Comparison of ENCODE assay signal across 12 cellular contexts in genomic region chr16:85593503-85594195, GRCh38. TPM values are rescaled to one million over a fixed set of nuclear protein-coding genes. Genes with fewer than 3 reads are reported as not detected.
DNase-seq lines count a peak whose midpoint lies in the region; ATAC-seq and TF ChIP-seq lines count a peak whose summit lies in the region.
"Had no signal": no experiment of that assay in that cellular context is flagged by ENCODE, and none has a peak within 500 bp of the region (broad histone marks: within the 10 kb centered on the region; RNA-seq: fewer than 3 reads in every experiment).

No MANE protein-coding gene starts in this region.

- H3K36me3 ChIP-seq in sigmoid colon (no peaks in the 10 kb centered on the region), adrenal gland (replicated peaks in 1 of 2) (no peaks in the 10 kb centered on the region)
- H3K36me3 ChIP-seq: colonic mucosa had no signal

- H3K36me3 Mint-ChIP-seq in central memory CD8-positive, alpha-beta T cell (ENCODE audit: insufficient read depth), result peaks cover 18% of the 10 kb centered on the region

- 80% methylated on average over 20 of the region's 20 CpGs for WGBS in sigmoid colon, 2 donors
- WGBS in adrenal gland, 4 donors, result 71 to 81% (median 77%) methylated on average over 15 to 20 of the region's 20 CpGs

- H3K27ac Mint-ChIP-seq in central memory CD8-positive, alpha-beta T cell (ENCODE audit: low read depth), result peak overlapping the region; percentile 33
- H3K27ac Mint-ChIP-seq: activated naive CD8-positive, alpha-beta T cell treated with anti-CD3 and anti-CD28 coated beads, Interleukin-2, amount 10 ng/mL, durations not matched to agents 7 days and 5 days had no signal

- no peak for TF ChIP-seq CTCF in sigmoid colon (IDR thresholded peaks at IDR 0.05)
- TF ChIP-seq CTCF in adrenal gland (IDR thresholded peaks at IDR 0.05), result no peak

- no peaks in the 10 kb centered on the region for H3K27me3 ChIP-seq in sigmoid colon
- H3K27me3 ChIP-seq in adrenal gland, result no peaks in the 10 kb centered on the region
- H3K27me3 ChIP-seq: colonic mucosa had no signal

- H3K4me3 ChIP-seq in sigmoid colon (no peak overlapping the region), adrenal gland (no peak overlapping the region)
- H3K4me3 ChIP-seq: colonic mucosa had no signal

- H3K9me3 ChIP-seq in sigmoid colon (no peaks in the 10 kb centered on the region), adrenal gland (replicated peaks in 1 of 3) (no peaks in the 10 kb centered on the region)
- H3K9me3 ChIP-seq: colonic mucosa had no signal

- peak overlapping the region in 3 of 4 donors; percentile 65 to 75 (median 70) for H3K27ac ChIP-seq in sigmoid colon
- H3K27ac ChIP-seq in adrenal gland, result peak overlapping the region in 1 of 5 donors; percentile 54
- H3K27ac ChIP-seq: colonic mucosa had no signal

- no peak for TF ChIP-seq EP300 in sigmoid colon (IDR thresholded peaks at IDR 0.05)

- H3K9me3 Mint-ChIP-seq in central memory CD8-positive, alpha-beta T cell, result no peaks in the 10 kb centered on the region
- H3K9me3 Mint-ChIP-seq: activated naive CD8-positive, alpha-beta T cell treated with anti-CD3 and anti-CD28 coated beads, Interleukin-2, amount 10 ng/mL, durations not matched to agents 7 days and 5 days; CD8-positive, alpha-beta memory T cell had no signal

- no peak for ATAC-seq in central memory CD8-positive, alpha-beta T cell (replicated peaks; ENCODE audit: extremely low read depth, poor library complexity, severe bottlenecking)
- ATAC-seq in GM21526 (IDR thresholded peaks at IDR 0.05; ENCODE audit: low FRiP score, unreplicated experiment), result no peak

- TF ChIP-seq POLR2A in sigmoid colon (IDR thresholded peaks at IDR 0.05) (no peak), adrenal gland (IDR thresholded peaks at IDR 0.05) (no peak)

- peaks cover 26% of the 10 kb centered on the region for H3K4me1 Mint-ChIP-seq in central memory CD8-positive, alpha-beta T cell

- DNase-seq in NCI-H1092 (lab: John Stamatoyannopoulos, UW), result peak; percentile 85
- peak; percentile 38 for DNase-seq in NCI-H2196 treated with DMSO at 0.1 percent for 48 hours (lab: John Stamatoyannopoulos, UW; ENCODE audit: unreplicated experiment)
- no peak for DNase-seq in central memory CD8-positive, alpha-beta T cell (ENCODE audit: low spot score in 2 of 2)
- DNase-seq in sigmoid colon, result no peak
- DNase-seq in SKM-1 (lab: John Stamatoyannopoulos, UW; ENCODE audit: unreplicated experiment), result no peak
- DNase-seq in adrenal gland, result no peak
- DNase-seq: activated naive CD8-positive, alpha-beta T cell treated with anti-CD3 and anti-CD28 coated beads, Interleukin-2, amount 10 ng/mL, durations not matched to agents 7 days and 5 days; CD8-positive, alpha-beta memory T cell; colonic mucosa; NCI-H1048; SHP77 treated with DMSO at 0.1 percent for 48 hours had no signal

- no peaks in the 10 kb centered on the region for H3K27me3 Mint-ChIP-seq in central memory CD8-positive, alpha-beta T cell
- H3K27me3 Mint-ChIP-seq: activated naive CD8-positive, alpha-beta T cell treated with anti-CD3 and anti-CD28 coated beads, Interleukin-2, amount 10 ng/mL, durations not matched to agents 7 days and 5 days; CD8-positive, alpha-beta memory T cell had no signal

- intact Hi-C loops in sigmoid colon (cut with DNase I) (no loop called here), adrenal gland (cut with DNase I) (no loop called here)

- H3K4me3 Mint-ChIP-seq in central memory CD8-positive, alpha-beta T cell, result no peak overlapping the region
- H3K4me3 Mint-ChIP-seq: activated naive CD8-positive, alpha-beta T cell treated with anti-CD3 and anti-CD28 coated beads, Interleukin-2, amount 10 ng/mL, durations not matched to agents 7 days and 5 days had no signal

- H3K4me1 ChIP-seq in sigmoid colon, result peaks cover 0 to 38% (median 34%) of the 10 kb centered on the region in 4 donors
- peaks cover 5 to 12% of the 10 kb centered on the region in 2 donors for H3K4me1 ChIP-seq in adrenal gland (replicated peaks in 1 of 2)
- H3K4me1 ChIP-seq: colonic mucosa had no signal

RNA-seq across cellular contexts. Expression of gene GSE1, which starts 19.5 kb away (rescaled TPM):
- 10 to 100 TPM; 30.8 to 76.7 (median 47.3) TPM for total RNA-seq in sigmoid colon
- polyA plus RNA-seq in sigmoid colon, result 10 to 100 TPM; 12.0 to 49.5 (median 19.4) TPM
- 10 to 100 TPM; 57.1 to 99.9 (median 68.2) TPM for total RNA-seq in adrenal gland
- polyA plus RNA-seq in adrenal gland, result 10 to 100 TPM; 24.4 to 75.9 (median 25.8) TPM

Comparison
In these comparisons a context has a peak if more than half of its experiments do, and no peak if none do; other contexts are left out.
1. DNase-seq: peak in NCI-H1092 (single experiment) and NCI-H2196 treated with DMSO at 0.1 percent for 48 hours (single experiment); none in central memory CD8-positive, alpha-beta T cell (0 of 2), sigmoid colon (single experiment), SKM-1 (single experiment) and adrenal gland (0 of 7).